Comparison of ENCODE assay signal across 1 cellular context in the genomic region with DNA sequence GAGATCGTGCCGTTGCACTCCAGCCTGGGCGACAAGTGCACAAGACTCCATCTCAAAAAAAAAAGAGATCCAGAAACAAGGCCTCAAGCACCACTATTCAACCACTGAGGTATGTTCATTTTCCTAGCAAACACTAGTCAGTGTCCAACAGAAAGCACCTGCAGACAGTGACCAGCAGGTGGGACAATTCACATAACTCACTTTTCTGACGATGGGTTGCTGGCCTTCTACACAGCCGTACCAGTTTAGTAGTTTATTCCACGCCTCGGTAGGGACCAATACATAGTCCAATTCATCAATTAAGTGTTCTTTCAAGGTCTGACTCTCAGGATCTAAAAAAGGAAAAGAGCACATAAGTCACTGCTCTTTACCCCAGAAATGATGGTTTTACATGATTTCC.
TF ChIP-seq lines count a peak whose summit lies in the region.

No MANE protein-coding gene starts in this region.

TF ChIP-seq in endothelial cell of umbilical vein, 7 proteins besides CTCF, POLR2A, EP300 and RAD21 (continued from another document):
- TF ChIP-seq POLR2AphosphoS5 (IDR thresholded peaks at IDR 0.05; ENCODE audit: insufficient read depth, low read depth, low read length) (no peak), GATA2 (IDR thresholded peaks at IDR 0.05; ENCODE audit: insufficient read depth, insufficient read length, low read depth, low read length) (no peak), JUN (IDR thresholded peaks at IDR 0.05; ENCODE audit: borderline replicate concordance, insufficient read depth, insufficient read length, low read depth) (no peak), MYC (IDR thresholded peaks at IDR 0.05; ENCODE audit: low read depth, low read length) (no peak), FOS (IDR thresholded peaks at IDR 0.05; ENCODE audit: borderline replicate concordance, insufficient read depth, low read length) (no peak)
- TF ChIP-seq, protein P1, sequence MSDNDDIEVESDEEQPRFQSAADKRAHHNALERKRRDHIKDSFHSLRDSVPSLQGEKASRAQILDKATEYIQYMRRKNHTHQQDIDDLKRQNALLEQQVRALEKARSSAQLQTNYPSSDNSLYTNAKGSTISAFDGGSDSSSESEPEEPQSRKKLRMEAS (IDR thresholded peaks at IDR 0.05; ENCODE audit: insufficient read depth, insufficient read length) = no peak
